ENCODE assay signal across 16 cellular contexts in genomic region chr14:27553820-27554219, GRCh38.
DNase-seq lines count a peak whose midpoint lies in the region; ATAC-seq, FAIRE-seq and TF ChIP-seq lines count a peak whose summit lies in the region.
"Had no signal": no experiment of that assay in that cellular context is flagged by ENCODE, and none has a peak within 500 bp of the region (broad histone marks: within the 10 kb centered on the region; RNA-seq: fewer than 3 reads in every experiment).

No MANE protein-coding gene starts in this region.

- H3K27me3 Mint-ChIP-seq in WTC11 (ENCODE audit: low read depth), result no peaks in the 10 kb centered on the region
- H3K27me3 Mint-ChIP-seq: activated B cell treated with CpG ODN at 0.5 μM for 24 hours; activated naive CD8-positive, alpha-beta T cell treated with anti-CD3 and anti-CD28 coated beads for 36 hours had no signal

- H3K27ac ChIP-seq in kidney (ENCODE audit: low read depth in 2 of 2, low read length in 2 of 2), result no peak overlapping the region
- H3K27ac ChIP-seq: BLaER1 treated with 17β-estradiol and CSF1 and Interleukin-3, amounts not matched to agents 10 nM and 100 nM; SK-N-MC; stomach had no signal

- POLR2A ChIA-PET in WTC11 (lab: Charles Lee), result no interaction called here

- peaks cover 10% of the 10 kb centered on the region for H3K4me1 Mint-ChIP-seq in WTC11
- H3K4me1 Mint-ChIP-seq: activated B cell treated with CpG ODN at 0.5 μM for 24 hours; activated naive CD8-positive, alpha-beta T cell treated with anti-CD3 and anti-CD28 coated beads for 36 hours had no signal

- H3K27ac Mint-ChIP-seq in WTC11, result no peak overlapping the region
- H3K27ac Mint-ChIP-seq: activated B cell treated with CpG ODN at 0.5 μM for 24 hours; activated naive CD8-positive, alpha-beta T cell treated with anti-CD3 and anti-CD28 coated beads for 36 hours had no signal

- H3K4me1 ChIP-seq in kidney (ENCODE audit: control insufficient read depth in 1 of 2, insufficient read depth in 1 of 2, low read depth in 1 of 2, low read length in 2 of 2), result no peaks in the 10 kb centered on the region
- H3K4me1 ChIP-seq: BLaER1 treated with 17β-estradiol and CSF1 and Interleukin-3, amounts not matched to agents 10 nM and 100 nM; stomach had no signal

- peaks cover 8% of the 10 kb centered on the region for H3K36me3 Mint-ChIP-seq in WTC11
- H3K36me3 Mint-ChIP-seq: activated naive CD8-positive, alpha-beta T cell treated with anti-CD3 and anti-CD28 coated beads for 36 hours had no signal

- no peak overlapping the region for H3K4me3 Mint-ChIP-seq in WTC11
- H3K4me3 Mint-ChIP-seq: activated B cell treated with CpG ODN at 0.5 μM for 24 hours; activated naive CD8-positive, alpha-beta T cell treated with anti-CD3 and anti-CD28 coated beads for 36 hours had no signal

- peak; percentile 29 for FAIRE-seq in kidney (lab: Jason Lieb, UNC)
- FAIRE-seq: HTR-8/SVneo had no signal

- ATAC-seq in WTC11, result peak; percentile 55; the same call in 1 of the 2 replicates
- no peak for ATAC-seq in HG02678 (IDR thresholded peaks at IDR 0.05; ENCODE audit: unreplicated experiment)
- no peak for ATAC-seq in Right ventricle myocardium superior (ENCODE audit: poor library complexity)
- ATAC-seq: sciatic nerve had no signal

- intact Hi-C loops in kidney (cut with DNase I), result no loop called here
- intact Hi-C loops in Right ventricle myocardium superior (cut with DNase I), result no loop called here

- H3K9me3 ChIP-seq in kidney (ENCODE audit: control insufficient read depth in 1 of 2, low read length in 2 of 2), result no peaks in the 10 kb centered on the region

- CTCF ChIA-PET in WTC11 (lab: Charles Lee), result interaction anchor here (0.6 to 1.0 kb wide), 3 partner anchors 8 to 82 kb away, joined by 3 to 4 read pairs (median 3); no protein-coding TSS in a partner anchor

- no peaks in the 10 kb centered on the region for H3K36me3 ChIP-seq in kidney (ENCODE audit: control insufficient read depth in 1 of 2, insufficient read depth in 2 of 2, low read length in 2 of 2)
- H3K36me3 ChIP-seq: BLaER1 treated with 17β-estradiol and CSF1 and Interleukin-3, amounts not matched to agents 10 nM and 100 nM; stomach had no signal

- no peak overlapping the region for H3K9ac ChIP-seq in kidney (ENCODE audit: low read length in 2 of 2)
- H3K9ac ChIP-seq: BLaER1 treated with 17β-estradiol and CSF1 and Interleukin-3, amounts not matched to agents 10 nM and 100 nM had no signal

- DNase-seq in ACHN, result peak; percentile 11
- DNase-seq in Jurkat, Clone E6-1 (ENCODE audit: low read depth, low spot score), result peak; percentile 1
- DNase-seq in WTC11 (ENCODE audit: low spot score), result no peak
- no peak for DNase-seq in kidney
- DNase-seq in Right ventricle myocardium superior, result no peak
- no peak for DNase-seq in DMS79 treated with DMSO at 0.1 percent for 48 hours (lab: John Stamatoyannopoulos, UW)
- no peak for DNase-seq in anterior cingulate cortex (lab: John Stamatoyannopoulos, UW)
- DNase-seq: activated B cell treated with CpG ODN at 0.5 μM for 24 hours; activated naive CD8-positive, alpha-beta T cell treated with anti-CD3 and anti-CD28 coated beads for 36 hours; NCI-H2227 treated with DMSO at 0.1 percent for 48 hours; stomach had no signal

- H3K4me3 ChIP-seq in Jurkat, Clone E6-1 (ENCODE audit: low read length), result no peak overlapping the region
- no peak overlapping the region for H3K4me3 ChIP-seq in kidney (ENCODE audit: low read length in 2 of 2)
- H3K4me3 ChIP-seq: BLaER1 treated with 17β-estradiol and CSF1 and Interleukin-3, amounts not matched to agents 10 nM and 100 nM; SK-N-MC; stomach had no signal

- in situ Hi-C loops in ACHN (cut with HindIII; ENCODE audit: low pct_ligation_motif_present, low pct_unique_long_range_greater_than_20kb, low sequenced_read_pairs), result no loop called here

- H3K9me3 Mint-ChIP-seq in WTC11, result peaks cover 9% of the 10 kb centered on the region

- TF ChIP-seq CTCF in WTC11 (IDR thresholded peaks at IDR 0.05), result no peak
- peak; percentile 22 for TF ChIP-seq CTCF in kidney (IDR thresholded peaks at IDR 0.05; ENCODE audit: borderline replicate concordance, extremely low read depth, insufficient read depth)

TF ChIP-seq in WTC11, 78 proteins besides CTCF, POLR2A, EP300 and RAD21 (continues in another document):
- TF ChIP-seq RORB (CRISPR knock-in tag; IDR thresholded peaks at IDR 0.05) (no peak), ZNF532 (CRISPR knock-in tag; IDR thresholded peaks at IDR 0.05; ENCODE audit: borderline replicate concordance) (no peak), GRHL2 (CRISPR knock-in tag; IDR thresholded peaks at IDR 0.05; ENCODE audit: insufficient replicate concordance, severe bottlenecking) (no peak), CREM (CRISPR knock-in tag; IDR thresholded peaks at IDR 0.05) (no peak), MLX (CRISPR knock-in tag; IDR thresholded peaks at IDR 0.05) (no peak), HMGA2 (CRISPR knock-in tag; IDR thresholded peaks at IDR 0.05) (no peak), ZBTB21 (CRISPR knock-in tag; IDR thresholded peaks at IDR 0.05; ENCODE audit: borderline replicate concordance) (no peak), ZNF396 (CRISPR knock-in tag; IDR thresholded peaks at IDR 0.05; ENCODE audit: borderline replicate concordance) (no peak), NR2C2 (CRISPR knock-in tag; IDR thresholded peaks at IDR 0.05) (no peak), AFF4 (CRISPR knock-in tag; IDR thresholded peaks at IDR 0.05; ENCODE audit: borderline replicate concordance) (no peak)

Comparison
In these comparisons a context has a peak if more than half of its experiments do, and no peak if none do; other contexts are left out.
1. DNase-seq: peak in ACHN (single experiment) and Jurkat, Clone E6-1 (single experiment); none in WTC11 (single experiment), kidney (single experiment), Right ventricle myocardium superior (single experiment), DMS79 treated with DMSO at 0.1 percent for 48 hours (single experiment) and anterior cingulate cortex (0 of 58).